Comparison of ENCODE assay signal across 16 cellular contexts in genomic region chr3:58544546-58544945, GRCh38. TPM values are rescaled to one million over a fixed set of nuclear protein-coding genes. Genes with fewer than 3 reads are reported as not detected.
DNase-seq lines count a peak whose midpoint lies in the region; ATAC-seq, FAIRE-seq and TF ChIP-seq lines count a peak whose summit lies in the region.
"Had no signal": no experiment of that assay in that cellular context is flagged by ENCODE, and none has a peak within 500 bp of the region (broad histone marks: within the 10 kb centered on the region; RNA-seq: fewer than 3 reads in every experiment).

No MANE protein-coding gene starts in this region.

- 2 to 4% methylated on average over 3 of the region's 3 CpGs for WGBS in GM23248 (ENCODE audit: low coverage in 1 of 2, low lambda C conversion rate in 2 of 2, missing lambda C conversion rate in 2 of 2), 2 experiments

- peaks cover 7% of the 10 kb centered on the region for H3K27me3 Mint-ChIP-seq in astrocyte (ENCODE audit: low read depth, unreplicated experiment)
- H3K27me3 Mint-ChIP-seq in naive thymus-derived CD8-positive, alpha-beta T cell: peaks cover 0 to 3% (median 0%) of the 10 kb centered on the region in 5 donors

- H3K9me2 ChIP-seq in GM23248 (ENCODE audit: insufficient read depth): no peaks in the 10 kb centered on the region

- peaks cover 3% of the 10 kb centered on the region for H3K4me1 Mint-ChIP-seq in astrocyte (ENCODE audit: low read depth, unreplicated experiment)
- H3K4me1 Mint-ChIP-seq in naive thymus-derived CD8-positive, alpha-beta T cell: no peaks in the 10 kb centered on the region
- H3K4me1 Mint-ChIP-seq: GM23338, H9 had no signal

- H3K9ac ChIP-seq in GM23248 (no peak overlapping the region), astrocyte (ENCODE audit: low read length) (no peak overlapping the region)
- H3K9ac ChIP-seq: BLaER1 treated with 17β-estradiol and CSF1 and Interleukin-3, amounts not matched to agents 10 nM and 100 nM had no signal

- H3K9me3 Mint-ChIP-seq in astrocyte (ENCODE audit: unreplicated experiment): peaks cover 3% of the 10 kb centered on the region
- peaks cover 0 to 2% (median 0%) of the 10 kb centered on the region in 9 donors for H3K9me3 Mint-ChIP-seq in naive thymus-derived CD8-positive, alpha-beta T cell
- H3K9me3 Mint-ChIP-seq: CD4-positive, CD25-positive, alpha-beta regulatory T cell had no signal

- no peak overlapping the region for H3K27ac Mint-ChIP-seq in astrocyte (ENCODE audit: unreplicated experiment)
- H3K27ac Mint-ChIP-seq in naive thymus-derived CD8-positive, alpha-beta T cell: no peak overlapping the region
- H3K27ac Mint-ChIP-seq: CD4-positive, CD25-positive, alpha-beta regulatory T cell; GM23338; H9 had no signal

- H3K9me3 ChIP-seq in GM23248 (ENCODE audit: low read depth): no peaks in the 10 kb centered on the region
- H3K9me3 ChIP-seq in astrocyte (ENCODE audit: insufficient read depth, low read depth, low read length): no peaks in the 10 kb centered on the region

- H3K27ac ChIP-seq in GM23248 (no peak overlapping the region), astrocyte (ENCODE audit: low read depth, low read length) (no peak overlapping the region)
- H3K27ac ChIP-seq: 22Rv1; BLaER1 treated with 17β-estradiol and CSF1 and Interleukin-3, amounts not matched to agents 10 nM and 100 nM; HL-60 had no signal

- H3K4me3 Mint-ChIP-seq in astrocyte (ENCODE audit: unreplicated experiment): no peak overlapping the region
- H3K4me3 Mint-ChIP-seq in naive thymus-derived CD8-positive, alpha-beta T cell: no peak overlapping the region
- H3K4me3 Mint-ChIP-seq: CD4-positive, CD25-positive, alpha-beta regulatory T cell; GM23338; H9 had no signal

- no peak for ATAC-seq in GM18909 (IDR thresholded peaks at IDR 0.05; ENCODE audit: poor library complexity, unreplicated experiment)
- no peak for ATAC-seq in naive thymus-derived CD8-positive, alpha-beta T cell
- ATAC-seq: GM23338 had no signal

- H2AFZ ChIP-seq in GM23248: peak overlapping the region; percentile 60
- H2AFZ ChIP-seq in astrocyte (ENCODE audit: low read depth, low read length): no peak overlapping the region
- H2AFZ ChIP-seq: GM23338 had no signal

- H3K36me3 ChIP-seq in GM23248 (ENCODE audit: low read depth) (no peaks in the 10 kb centered on the region), astrocyte (ENCODE audit: insufficient read depth, low read length) (no peaks in the 10 kb centered on the region)
- H3K36me3 ChIP-seq: BLaER1 treated with 17β-estradiol and CSF1 and Interleukin-3, amounts not matched to agents 10 nM and 100 nM had no signal

- H3K4me2 ChIP-seq in GM23248 (ENCODE audit: unreplicated experiment): peak overlapping the region; percentile 37
- H3K4me2 ChIP-seq in astrocyte (ENCODE audit: low read length): no peak overlapping the region
- H3K4me2 ChIP-seq: BLaER1 treated with 17β-estradiol and CSF1 and Interleukin-3, amounts not matched to agents 10 nM and 100 nM; GM23338 had no signal

- H3K27me3 ChIP-seq in GM23248 (replicated peaks; ENCODE audit: insufficient read depth) (no peaks in the 10 kb centered on the region), astrocyte (ENCODE audit: insufficient read depth, low read length) (no peaks in the 10 kb centered on the region)
- H3K27me3 ChIP-seq: BLaER1 treated with 17β-estradiol and CSF1 and Interleukin-3, amounts not matched to agents 10 nM and 100 nM had no signal

- peaks cover 12% of the 10 kb centered on the region; the same call in 1 of the 2 replicates for H3F3A ChIP-seq in GM23248 (ENCODE audit: insufficient read depth)

- DNase-seq in AG10803 (ENCODE audit: low read depth): peak; percentile 88
- DNase-seq in GM23248: no peak
- peak; percentile 60 for DNase-seq in astrocyte (ENCODE audit: low read depth)
- peak; percentile 53 for DNase-seq in fibroblast of mammary gland (ENCODE audit: low read depth)
- no peak for DNase-seq in GM20000 (ENCODE audit: low spot score)
- no peak for DNase-seq in NCI-H2081 (lab: John Stamatoyannopoulos, UW)
- DNase-seq in naive thymus-derived CD8-positive, alpha-beta T cell: no peak
- DNase-seq: CD4-positive, CD25-positive, alpha-beta regulatory T cell; DMS53; H9 had no signal

- no peak for FAIRE-seq in astrocyte (lab: Jason Lieb, UNC)

- in situ Hi-C loops in GM23248 (cut with MboI): no loop called here

- POLR2A ChIA-PET in naive thymus-derived CD8-positive, alpha-beta T cell (lab: Charles Lee): no interaction called here

- H3K4me1 ChIP-seq in GM23248 (ENCODE audit: insufficient read depth) (peaks cover 4% of the 10 kb centered on the region; the same call in 1 of the 2 replicates), astrocyte (ENCODE audit: insufficient read depth, low read length) (peaks cover 3% of the 10 kb centered on the region)
- H3K4me1 ChIP-seq: BLaER1 treated with 17β-estradiol and CSF1 and Interleukin-3, amounts not matched to agents 10 nM and 100 nM had no signal

- H3K36me3 Mint-ChIP-seq in astrocyte (ENCODE audit: low read depth, unreplicated experiment): no peaks in the 10 kb centered on the region
- H3K36me3 Mint-ChIP-seq in naive thymus-derived CD8-positive, alpha-beta T cell: no peaks in the 10 kb centered on the region
- H3K36me3 Mint-ChIP-seq: CD4-positive, CD25-positive, alpha-beta regulatory T cell had no signal

- TF ChIP-seq CTCF in AG10803 (conservative IDR thresholded peaks at IDR 0.05; ENCODE audit: low read length) (no peak), astrocyte (IDR thresholded peaks at IDR 0.05; ENCODE audit: insufficient read depth, low read depth, low read length) (no peak), fibroblast of mammary gland (conservative IDR thresholded peaks at IDR 0.05; ENCODE audit: control insufficient read depth, insufficient read depth, low read depth, low read length) (no peak), GM20000 (IDR thresholded peaks at IDR 0.05; ENCODE audit: extremely low read depth, missing control alignments) (no peak)

- H4K20me1 ChIP-seq in GM23248 (ENCODE audit: insufficient read depth): no peaks in the 10 kb centered on the region
- no peaks in the 10 kb centered on the region for H4K20me1 ChIP-seq in astrocyte (ENCODE audit: insufficient read depth, low read length)
- H4K20me1 ChIP-seq: BLaER1 treated with 17β-estradiol and CSF1 and Interleukin-3, amounts not matched to agents 10 nM and 100 nM had no signal

- H3K4me3 ChIP-seq in AG10803 (ENCODE audit: low read length) (no peak overlapping the region), GM23248 (0 out of 2 replicates have a peak overlapping the region, but pooled peaks have one; percentile 15), astrocyte (ENCODE audit: insufficient read depth, low read depth, low read length) (no peak overlapping the region), fibroblast of mammary gland (ENCODE audit: control insufficient read depth, low read depth, low read length) (no peak overlapping the region)
- H3K4me3 ChIP-seq: BLaER1 treated with 17β-estradiol and CSF1 and Interleukin-3, amounts not matched to agents 10 nM and 100 nM; GM23338 had no signal

- H3K79me2 ChIP-seq in GM23248 (ENCODE audit: insufficient read depth): no peaks in the 10 kb centered on the region
- H3K79me2 ChIP-seq in astrocyte (ENCODE audit: insufficient read depth, low read length): no peaks in the 10 kb centered on the region

RNA-seq across cellular contexts. Expression of gene ACOX2, which starts 7.6 kb away (rescaled TPM):
- total RNA-seq in GM23248 (2014; rRNA removed; shearing (Covaris generic)): 7.5 and 9.7 TPM in 2 replicates
- polyA plus RNA-seq in GM23248 (2016; fragmentation: Nextera tagmentation; extraction: Ambion mirVana): 19.9 and 23.6 TPM in 2 replicates
- 2.2 and 2.7 TPM in 2 replicates for total RNA-seq in astrocyte
- total RNA-seq in naive thymus-derived CD8-positive, alpha-beta T cell: not detected
- polyA plus RNA-seq in naive thymus-derived CD8-positive, alpha-beta T cell: not detected
- total RNA-seq: CD4-positive, CD25-positive, alpha-beta regulatory T cell had no signal
- polyA plus RNA-seq: CD4-positive, CD25-positive, alpha-beta regulatory T cell had no signal

RNA-seq across cellular contexts. Expression of gene FAM107A, which starts 32.6 kb away (rescaled TPM):
- total RNA-seq in GM23248 (2014; rRNA removed; shearing (Covaris generic)): 0.22 TPM in 1 of 2 replicates, not detected in the other
- 0.09 and 0.13 TPM in 2 replicates for polyA plus RNA-seq in GM23248 (2016; fragmentation: Nextera tagmentation; extraction: Ambion mirVana)
- not detected in 2 replicates for total RNA-seq in astrocyte
- not detected for total RNA-seq in naive thymus-derived CD8-positive, alpha-beta T cell
- polyA plus RNA-seq in naive thymus-derived CD8-positive, alpha-beta T cell: not detected
- total RNA-seq: A673; CD4-positive, CD25-positive, alpha-beta regulatory T cell had no signal
- polyA plus RNA-seq: CD4-positive, CD25-positive, alpha-beta regulatory T cell had no signal

RNA-seq across cellular contexts. Expression of gene KCTD6, which starts 52.6 kb away (rescaled TPM):
- 12.3 and 13.7 TPM in 2 replicates for total RNA-seq in GM23248 (2014; rRNA removed; shearing (Covaris generic))
- polyA plus RNA-seq in GM23248 (2016; fragmentation: Nextera tagmentation; extraction: Ambion mirVana): 12.8 and 15.7 TPM in 2 replicates
- total RNA-seq in astrocyte: 7.9 and 10.0 TPM in 2 replicates
- 10 to 100 TPM in 1 of 2 experiments, 1 to 10 TPM in 1; 9.8 to 10.3 TPM for total RNA-seq in naive thymus-derived CD8-positive, alpha-beta T cell
- polyA plus RNA-seq in naive thymus-derived CD8-positive, alpha-beta T cell: 1 to 10 TPM; 5.5 to 8.8 (median 8.4) TPM

Comparison
In these comparisons a context has a peak if more than half of its experiments do, and no peak if none do; other contexts are left out.
1. DNase-seq: peak in AG10803 (single experiment), astrocyte (single experiment) and fibroblast of mammary gland (single experiment); none in GM23248 (single experiment), GM20000 (single experiment), NCI-H2081 (0 of 2) and naive thymus-derived CD8-positive, alpha-beta T cell (0 of 10).